ENCODE assay signal across 10 cellular contexts in the genomic region with DNA sequence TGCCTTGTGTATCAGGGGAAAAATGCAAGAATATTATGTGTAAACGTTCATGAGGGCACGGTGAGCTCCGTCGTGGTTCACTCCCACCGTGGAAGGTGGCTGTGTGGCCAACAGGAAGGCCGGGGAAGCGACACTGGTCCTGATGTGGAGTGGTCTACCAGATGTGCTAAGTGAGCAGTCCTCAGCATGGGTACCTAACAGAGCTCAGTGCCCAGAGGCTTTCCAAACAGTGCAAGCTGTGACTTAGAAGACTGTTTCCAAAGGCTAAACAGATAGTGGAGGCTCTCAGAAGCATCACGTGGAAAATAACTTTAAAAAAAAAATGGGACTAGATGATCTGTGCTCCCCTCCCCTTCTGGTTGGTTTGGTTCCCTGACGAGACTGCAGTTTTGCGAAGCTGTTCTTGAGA.
DNase-seq lines count a peak whose midpoint lies in the region; FAIRE-seq and TF ChIP-seq lines count a peak whose summit lies in the region.
"Had no signal": no experiment of that assay in that cellular context is flagged by ENCODE, and none has a peak within 500 bp of the region (broad histone marks: within the 10 kb centered on the region; RNA-seq: fewer than 3 reads in every experiment).

No MANE protein-coding gene starts in this region.

- H3K4me1 Mint-ChIP-seq in activated naive CD4-positive, alpha-beta T cell treated with anti-CD3 and anti-CD28 coated beads, Interleukin-2, amount 50 U/mL, for 24 hours, result peaks cover 88% of the 10 kb centered on the region
- peaks cover 38% of the 10 kb centered on the region for H3K4me1 Mint-ChIP-seq in astrocyte (ENCODE audit: low read depth, unreplicated experiment)

- H2AFZ ChIP-seq in astrocyte (ENCODE audit: low read depth, low read length), result peak overlapping the region; percentile 3

- peak overlapping the region; percentile 27 for H3K4me3 ChIP-seq in astrocyte (ENCODE audit: insufficient read depth, low read depth, low read length)
- H3K4me3 ChIP-seq in liver (ENCODE audit: low read depth in 1 of 3, low read length in 3 of 3), result no peak overlapping the region
- no peak overlapping the region for H3K4me3 ChIP-seq in urinary bladder (ENCODE audit: low read depth, low read length)

- H3K4me1 ChIP-seq in astrocyte (ENCODE audit: insufficient read depth, low read length) (peaks cover 54% of the 10 kb centered on the region), liver (ENCODE audit: control insufficient read depth in 4 of 4, insufficient read depth in 4 of 4, low read length in 3 of 4) (peaks cover 0 to 9% (median 2%) of the 10 kb centered on the region in 4 donors), urinary bladder (ENCODE audit: insufficient read depth) (peaks cover 1% of the 10 kb centered on the region)

- H3K4me3 Mint-ChIP-seq in activated naive CD4-positive, alpha-beta T cell treated with anti-CD3 and anti-CD28 coated beads, Interleukin-2, amount 50 U/mL, for 24 hours, result no peak overlapping the region
- H3K4me3 Mint-ChIP-seq in astrocyte (ENCODE audit: unreplicated experiment), result peak overlapping the region; percentile 30
- H3K4me3 Mint-ChIP-seq: B cell had no signal

- H3K36me3 ChIP-seq in astrocyte (ENCODE audit: insufficient read depth, low read length), result no peaks in the 10 kb centered on the region
- no peaks in the 10 kb centered on the region for H3K36me3 ChIP-seq in liver (ENCODE audit: control insufficient read depth in 4 of 4, insufficient read depth in 3 of 4, low read depth in 1 of 4, low read length in 3 of 4)
- H3K36me3 ChIP-seq in urinary bladder (ENCODE audit: insufficient read depth), result no peaks in the 10 kb centered on the region

- peak overlapping the region; percentile 70 for H3K4me2 ChIP-seq in astrocyte (ENCODE audit: low read length)

- H3K36me3 Mint-ChIP-seq in activated naive CD4-positive, alpha-beta T cell treated with anti-CD3 and anti-CD28 coated beads, Interleukin-2, amount 50 U/mL, for 24 hours, result peaks cover 37% of the 10 kb centered on the region
- peaks cover 29% of the 10 kb centered on the region for H3K36me3 Mint-ChIP-seq in astrocyte (ENCODE audit: low read depth, unreplicated experiment)

- TF ChIP-seq RAD21 in liver (IDR thresholded peaks at IDR 0.05), result no peak

- no peak for DNase-seq in activated naive CD4-positive, alpha-beta T cell treated with Interleukin-2 at 50 U/mL for 16 hours
- no peak for DNase-seq in astrocyte (ENCODE audit: low read depth)
- DNase-seq in activated CD8-positive, alpha-beta memory T cell treated with anti-CD3 and anti-CD28 coated beads, Interleukin-2, amount 50 U/mL, for 48 hours, result no peak
- DNase-seq in activated CD8-positive, alpha-beta memory T cell treated with anti-CD3 and anti-CD28 coated beads for 24 hours, result no peak
- no peak for DNase-seq in NK-92 treated with Interleukin-12 subunit alpha and Interleukin-12 subunit beta, amount 100 ng/mL, for 24 hours (lab: John Stamatoyannopoulos, UW)

- H3K9me3 ChIP-seq in astrocyte (ENCODE audit: insufficient read depth, low read depth, low read length) (peaks cover 2% of the 10 kb centered on the region), liver (ENCODE audit: control insufficient read depth in 4 of 4, low read length in 3 of 4) (no peaks in the 10 kb centered on the region)

- H3K27ac ChIP-seq in astrocyte (ENCODE audit: low read depth, low read length) (peak overlapping the region; percentile 97), liver (ENCODE audit: low read depth in 1 of 2, low read length in 2 of 2) (peak overlapping the region; percentile 11 to 14), urinary bladder (ENCODE audit: low read depth) (peak overlapping the region; percentile 83)
- H3K27ac ChIP-seq: VCaP had no signal

- H3K27me3 Mint-ChIP-seq in activated naive CD4-positive, alpha-beta T cell treated with anti-CD3 and anti-CD28 coated beads, Interleukin-2, amount 50 U/mL, for 24 hours, result no peaks in the 10 kb centered on the region
- no peaks in the 10 kb centered on the region for H3K27me3 Mint-ChIP-seq in astrocyte (ENCODE audit: low read depth, unreplicated experiment)
- H3K27me3 Mint-ChIP-seq: B cell had no signal

- H3K27ac Mint-ChIP-seq in activated naive CD4-positive, alpha-beta T cell treated with anti-CD3 and anti-CD28 coated beads, Interleukin-2, amount 50 U/mL, for 24 hours, result peak overlapping the region; percentile 99
- no peak overlapping the region for H3K27ac Mint-ChIP-seq in astrocyte (ENCODE audit: unreplicated experiment)
- H3K27ac Mint-ChIP-seq: B cell had no signal

- H3K9ac ChIP-seq in astrocyte (ENCODE audit: low read length), result peak overlapping the region; percentile 78
- H3K9ac ChIP-seq in liver (ENCODE audit: low read depth in 1 of 2, low read length in 2 of 2), result no peak overlapping the region

- FAIRE-seq in astrocyte (lab: Jason Lieb, UNC), result no peak

- peaks cover 6% of the 10 kb centered on the region for H3K79me2 ChIP-seq in astrocyte (ENCODE audit: insufficient read depth, low read length)

- H4K20me1 ChIP-seq in astrocyte (ENCODE audit: insufficient read depth, low read length), result no peaks in the 10 kb centered on the region

- 86% methylated on average over 10 of the region's 10 CpGs for WGBS in liver
- WGBS in urinary bladder, result 42% methylated on average over 10 of the region's 10 CpGs

- H3K27me3 ChIP-seq in astrocyte (ENCODE audit: insufficient read depth, low read length) (no peaks in the 10 kb centered on the region), liver (ENCODE audit: control insufficient read depth in 4 of 4, insufficient read depth in 4 of 4, low read length in 3 of 4) (no peaks in the 10 kb centered on the region)

- TF ChIP-seq CTCF in astrocyte (IDR thresholded peaks at IDR 0.05; ENCODE audit: insufficient read depth, low read depth, low read length), result no peak
- no peak for TF ChIP-seq CTCF in liver (IDR thresholded peaks at IDR 0.05; ENCODE audit: low read depth, low read length, missing input control)

- peaks cover 7% of the 10 kb centered on the region for H3K9me3 Mint-ChIP-seq in activated naive CD4-positive, alpha-beta T cell treated with anti-CD3 and anti-CD28 coated beads, Interleukin-2, amount 50 U/mL, for 24 hours
- H3K9me3 Mint-ChIP-seq in astrocyte (ENCODE audit: unreplicated experiment), result peaks cover 2% of the 10 kb centered on the region

TF ChIP-seq in liver, 16 proteins besides CTCF, POLR2A, EP300 and RAD21:
- peak; percentile 2 for TF ChIP-seq SP1 (IDR thresholded peaks at IDR 0.05)
- TF ChIP-seq, protein P1, sequence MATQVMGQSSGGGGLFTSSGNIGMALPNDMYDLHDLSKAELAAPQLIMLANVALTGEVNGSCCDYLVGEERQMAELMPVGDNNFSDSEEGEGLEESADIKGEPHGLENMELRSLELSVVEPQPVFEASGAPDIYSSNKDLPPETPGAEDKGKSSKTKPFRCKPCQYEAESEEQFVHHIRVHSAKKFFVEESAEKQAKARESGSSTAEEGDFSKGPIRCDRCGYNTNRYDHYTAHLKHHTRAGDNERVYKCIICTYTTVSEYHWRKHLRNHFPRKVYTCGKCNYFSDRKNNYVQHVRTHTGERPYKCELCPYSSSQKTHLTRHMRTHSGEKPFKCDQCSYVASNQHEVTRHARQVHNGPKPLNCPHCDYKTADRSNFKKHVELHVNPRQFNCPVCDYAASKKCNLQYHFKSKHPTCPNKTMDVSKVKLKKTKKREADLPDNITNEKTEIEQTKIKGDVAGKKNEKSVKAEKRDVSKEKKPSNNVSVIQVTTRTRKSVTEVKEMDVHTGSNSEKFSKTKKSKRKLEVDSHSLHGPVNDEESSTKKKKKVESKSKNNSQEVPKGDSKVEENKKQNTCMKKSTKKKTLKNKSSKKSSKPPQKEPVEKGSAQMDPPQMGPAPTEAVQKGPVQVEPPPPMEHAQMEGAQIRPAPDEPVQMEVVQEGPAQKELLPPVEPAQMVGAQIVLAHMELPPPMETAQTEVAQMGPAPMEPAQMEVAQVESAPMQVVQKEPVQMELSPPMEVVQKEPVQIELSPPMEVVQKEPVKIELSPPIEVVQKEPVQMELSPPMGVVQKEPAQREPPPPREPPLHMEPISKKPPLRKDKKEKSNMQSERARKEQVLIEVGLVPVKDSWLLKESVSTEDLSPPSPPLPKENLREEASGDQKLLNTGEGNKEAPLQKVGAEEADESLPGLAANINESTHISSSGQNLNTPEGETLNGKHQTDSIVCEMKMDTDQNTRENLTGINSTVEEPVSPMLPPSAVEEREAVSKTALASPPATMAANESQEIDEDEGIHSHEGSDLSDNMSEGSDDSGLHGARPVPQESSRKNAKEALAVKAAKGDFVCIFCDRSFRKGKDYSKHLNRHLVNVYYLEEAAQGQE (IDR thresholded peaks at IDR 0.05), result no peak
TF ChIP-seq in liver: peak in this region for 1.

Comparison
In these comparisons a context has a peak if more than half of its experiments do, and no peak if none do; other contexts are left out.
1. H3K27ac ChIP-seq: peak in every context shown above with its lines; median percentile 97 in astrocyte; 83 in urinary bladder; 12 in liver.